8 cellular contexts compared by ENCODE assay signal in the genomic region with DNA sequence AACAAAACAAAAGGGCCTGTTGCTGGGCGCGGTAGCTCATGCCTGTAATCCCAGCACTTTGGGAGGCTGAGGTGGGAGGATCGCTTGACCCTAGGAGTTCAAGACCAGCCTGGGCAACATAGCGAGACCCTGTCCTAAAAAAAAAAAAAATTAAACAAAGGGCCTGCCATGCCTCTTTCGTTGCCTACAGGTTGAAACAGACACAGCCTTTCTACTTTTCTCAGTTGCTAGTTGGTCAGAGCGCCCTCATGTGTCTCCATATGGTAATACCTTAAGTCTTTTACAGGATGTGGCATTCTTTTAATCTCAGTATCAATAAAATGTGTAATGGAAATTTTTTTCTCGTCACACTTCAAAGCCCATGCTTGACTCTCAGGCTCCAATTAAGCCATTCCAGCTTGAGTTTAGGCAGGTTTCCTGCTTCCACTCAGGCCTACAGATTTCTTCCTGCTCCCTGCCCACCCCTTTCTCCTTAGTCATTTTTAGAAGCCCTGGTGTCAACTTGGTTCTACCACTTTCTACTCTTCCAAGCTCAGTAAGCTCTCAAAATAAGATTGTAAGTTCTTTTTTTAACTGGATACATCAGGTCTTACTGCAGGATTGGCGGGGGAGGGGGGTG. TPM values are rescaled to one million over a fixed set of nuclear protein-coding genes. Genes with fewer than 3 reads are reported as not detected.
A peak's percentile ranks its signal among the peaks of the same experiment; 100 is the strongest.
DNase-seq lines count a peak whose midpoint lies in the region; ATAC-seq and TF ChIP-seq lines count a peak whose summit lies in the region.

No MANE protein-coding gene starts in this region.

- peaks cover 1% of the 10 kb centered on the region for H3K27me3 Mint-ChIP-seq in endothelial cell (ENCODE audit: unreplicated experiment)

- H3K27me3 ChIP-seq in heart left ventricle: peaks cover 0 to 3% (median 0%) of the 10 kb centered on the region in 9 donors

- no peak overlapping the region for H3K27ac Mint-ChIP-seq in endothelial cell (ENCODE audit: unreplicated experiment)

- no peaks in the 10 kb centered on the region for H3K9me3 Mint-ChIP-seq in endothelial cell (ENCODE audit: unreplicated experiment)

- H3K4me3 Mint-ChIP-seq in endothelial cell (ENCODE audit: unreplicated experiment): no peak overlapping the region

- H3K4me1 ChIP-seq in heart left ventricle: peaks cover 0 to 38% (median 0%) of the 10 kb centered on the region in 12 donors

- TF ChIP-seq POLR2A in heart left ventricle (IDR thresholded peaks at IDR 0.05): no peak

- peaks cover 6% of the 10 kb centered on the region for H3K4me1 Mint-ChIP-seq in endothelial cell (ENCODE audit: unreplicated experiment)

- intact Hi-C loops in heart left ventricle (cut with DNase I) (no loop called here), cardiac septum (cut with DNase I) (no loop called here)

- H3K36me3 Mint-ChIP-seq in endothelial cell (ENCODE audit: low read depth, unreplicated experiment): no peaks in the 10 kb centered on the region

- TF ChIP-seq CTCF in heart left ventricle (IDR thresholded peaks at IDR 0.05): peak in 9 of 12 donors; percentile 12 to 49 (median 29)
- peak; percentile 44 for TF ChIP-seq CTCF in endothelial cell (IDR thresholded peaks at IDR 0.05; ENCODE audit: unreplicated experiment)
- peak; percentile 55 for TF ChIP-seq CTCF in retinal pigment epithelial cell (conservative IDR thresholded peaks at IDR 0.05; ENCODE audit: low read depth, low read length)

- no peaks in the 10 kb centered on the region for H3K36me3 ChIP-seq in heart left ventricle

- no peak for ATAC-seq in heart left ventricle
- peak; percentile 31 to 36 for ATAC-seq in activated CD4-positive, CD25-positive, alpha-beta regulatory T cell treated with anti-CD3 and anti-CD28 coated beads, Interleukin-2, amount 50 U/mL, for 24 hours
- ATAC-seq in GM18498 (IDR thresholded peaks at IDR 0.05; ENCODE audit: unreplicated experiment): no peak
- ATAC-seq in HG02642 (IDR thresholded peaks at IDR 0.05; ENCODE audit: poor library complexity, unreplicated experiment): no peak

- H3K9me3 ChIP-seq in heart left ventricle: no peaks in the 10 kb centered on the region

- no peak overlapping the region for H3K4me3 ChIP-seq in heart left ventricle
- no peak overlapping the region for H3K4me3 ChIP-seq in retinal pigment epithelial cell (ENCODE audit: low read length)

- WGBS in heart left ventricle, 4 donors: 56 to 69% (median 67%) methylated on average over 8 of the region's 8 CpGs

- H3K27ac ChIP-seq in heart left ventricle: no peak overlapping the region

- DNase-seq in heart left ventricle (no peak), cardiac septum (ENCODE audit: low spot score) (no peak), NCI-H2107 (lab: John Stamatoyannopoulos, UW) (peak; percentile 28), endothelial cell (ENCODE audit: low spot score) (peak; percentile 25), retinal pigment epithelial cell (ENCODE audit: low read depth) (no peak)

RNA-seq across cellular contexts. Expression of a gene that starts 4.6 kb away (rescaled TPM):
- total RNA-seq in heart left ventricle: 1 to 10 TPM in 1 of 9 donors, under 1 TPM in 3, not detected in 5; 0.15 to 2.1 (median 0.45) TPM
- polyA plus RNA-seq in heart left ventricle: under 1 TPM; 0.17 to 0.19 TPM
- total RNA-seq in cardiac septum: not detected
- not detected for total RNA-seq in endothelial cell (ENCODE audit: unreplicated experiment)

RNA-seq across cellular contexts. Expression of a gene that starts 37.7 kb away (rescaled TPM):
- total RNA-seq in heart left ventricle (1,000 to 10,000 TPM in 8 of 9 donors, 100 to 1,000 TPM in 1; 933 to 1,886 (median 1,201) TPM), cardiac septum (733 TPM), endothelial cell (ENCODE audit: unreplicated experiment) (1,381 TPM)
- polyA plus RNA-seq in heart left ventricle: 1,000 to 10,000 TPM; 3,082 to 4,859 TPM

Comparison
In these comparisons a context has a peak if more than half of its experiments do, and no peak if none do; other contexts are left out.
1. ATAC-seq: peak in activated CD4-positive, CD25-positive, alpha-beta regulatory T cell treated with anti-CD3 and anti-CD28 coated beads, Interleukin-2, amount 50 U/mL, for 24 hours (2 of 2); none in heart left ventricle (0 of 4), GM18498 (single experiment) and HG02642 (single experiment).
2. DNase-seq: peak in NCI-H2107 (single experiment) and endothelial cell (single experiment); none in heart left ventricle (0 of 5), cardiac septum (single experiment) and retinal pigment epithelial cell (single experiment).
3. Peak in every context shown above with its lines, with median percentiles within 50 percentile points of each other: CTCF ChIP-seq.